In genomic region chr10:58291538-58292174, GRCh38 we compare ENCODE assay signal across 8 cellular contexts. TPM values are rescaled to one million over a fixed set of nuclear protein-coding genes. Genes with fewer than 3 reads are reported as not detected.
DNase-seq lines count a peak whose midpoint lies in the region; ATAC-seq, FAIRE-seq and TF ChIP-seq lines count a peak whose summit lies in the region.

No MANE protein-coding gene starts in this region.

- H3K9me3 ChIP-seq in IMR-90 (ENCODE audit: control insufficient read depth, insufficient read depth, low read length), result no peaks in the 10 kb centered on the region
- H3K9me3 ChIP-seq in SK-N-MC (ENCODE audit: low read depth, low read length), result no peaks in the 10 kb centered on the region
- no peaks in the 10 kb centered on the region for H3K9me3 ChIP-seq in liver (ENCODE audit: control insufficient read depth in 4 of 4, low read length in 3 of 4)

- peaks cover 3% of the 10 kb centered on the region; the same call in 1 of the 2 replicates for H4K20me1 ChIP-seq in IMR-90 (ENCODE audit: insufficient read depth, low read length)

- H3K9me1 ChIP-seq in IMR-90 (ENCODE audit: insufficient read depth, low read length), result no peaks in the 10 kb centered on the region

- no peak overlapping the region for H4K91ac ChIP-seq in IMR-90 (ENCODE audit: insufficient read depth, low read depth, low read length)

- no peaks in the 10 kb centered on the region for H3K27me3 ChIP-seq in IMR-90 (ENCODE audit: control insufficient read depth, insufficient read depth, low read length)
- H3K27me3 ChIP-seq in liver (ENCODE audit: control insufficient read depth in 4 of 4, insufficient read depth in 4 of 4, low read length in 3 of 4), result no peaks in the 10 kb centered on the region

- H3K4me2 ChIP-seq in IMR-90 (ENCODE audit: low read depth, low read length), result no peak overlapping the region

- no peak overlapping the region for H2BK5ac ChIP-seq in IMR-90 (ENCODE audit: low read depth, low read length, poor library complexity, severe bottlenecking)

- no peak overlapping the region for H3K18ac ChIP-seq in IMR-90 (ENCODE audit: low read depth, low read length)

- H3K4me1 ChIP-seq in IMR-90 (ENCODE audit: control insufficient read depth, insufficient read depth, low read length) (peaks cover 4% of the 10 kb centered on the region; the same call in 1 of the 2 replicates), liver (ENCODE audit: control insufficient read depth in 4 of 4, insufficient read depth in 4 of 4, low read length in 3 of 4) (no peaks in the 10 kb centered on the region)

- H3K27ac ChIP-seq in IMR-90 (ENCODE audit: insufficient read depth, low read length), result no peak overlapping the region
- no peak overlapping the region for H3K27ac ChIP-seq in SK-N-MC
- no peak overlapping the region for H3K27ac ChIP-seq in liver (ENCODE audit: low read depth in 1 of 2, low read length in 2 of 2)

- H3K4me3 ChIP-seq in IMR-90 (ENCODE audit: insufficient read depth, low read depth, low read length), result no peak overlapping the region
- H3K4me3 ChIP-seq in SK-N-MC, result no peak overlapping the region
- H3K4me3 ChIP-seq in liver (ENCODE audit: low read depth in 1 of 3, low read length in 3 of 3), result no peak overlapping the region

- no peak for TF ChIP-seq POLR2A in IMR-90 (IDR thresholded peaks at IDR 0.05; ENCODE audit: low read depth, low read length)

- DNase-seq in stimulated activated CD4-positive, alpha-beta T cell treated with anti-CD3 and anti-CD28 coated beads, Interleukin-15, amount 100 ng/mL, for 24 hours, result peak; percentile 21
- no peak for DNase-seq in stimulated activated CD4-positive, alpha-beta T cell treated with anti-CD3 and anti-CD28 coated beads, Interleukin-12 subunit alpha, Interleukin-12 subunit beta, amount 100 ng/mL, for 4 hours
- DNase-seq in IMR-90 (peak; percentile 71), SK-N-MC (ENCODE audit: low read depth, low spot score) (peak; percentile 3), urothelium cell line (ENCODE audit: low spot score) (peak; percentile 33)

- H2BK20ac ChIP-seq in IMR-90 (ENCODE audit: low read depth, low read length), result no peak overlapping the region

- no peak overlapping the region for H4K8ac ChIP-seq in IMR-90 (ENCODE audit: low read depth in 2 of 2, low read length in 2 of 2)

- H3K56ac ChIP-seq in IMR-90 (ENCODE audit: extremely low read depth, insufficient read depth, low read length), result no peak overlapping the region

- CTCF ChIA-PET in IMR-90 (lab: Yijun Ruan, JAX), result interaction anchor here (0.5 to 4.2 kb wide), 11 partner anchors 8 to 114 kb away, joined by 3 to 41 read pairs (median 3); partner anchors contain the start of gene IPMK

- no peak overlapping the region for H4K5ac ChIP-seq in IMR-90 (ENCODE audit: low read depth, low read length)

- H2BK15ac ChIP-seq in IMR-90 (ENCODE audit: low read depth, low read length), result no peak overlapping the region

- H3K4ac ChIP-seq in IMR-90 (ENCODE audit: low read depth, low read length), result no peak overlapping the region

- ATAC-seq in GM21737 (IDR thresholded peaks at IDR 0.05; ENCODE audit: unreplicated experiment) (peak; percentile 79), IMR-90 (ENCODE audit: low read depth) (peak; percentile 86)

- intact Hi-C loops in IMR-90 (cut with micrococcal nuclease), result loop anchor here (1.0 kb wide), 1 partner anchor 114 kb away; no protein-coding TSS in a partner anchor

- H2AK9ac ChIP-seq in IMR-90 (replicated peaks; ENCODE audit: low read depth, low read length, poor library complexity), result no peak overlapping the region

- H2AFZ ChIP-seq in IMR-90 (replicated peaks; ENCODE audit: low read length, poor library complexity), result no peak overlapping the region

- H3K79me1 ChIP-seq in IMR-90 (ENCODE audit: low read depth in 1 of 2, low read length in 2 of 2), result no peaks in the 10 kb centered on the region

- dilution Hi-C loops in IMR-90 (cut with HindIII; ENCODE audit: low sequenced_read_pairs, unreplicated experiment), result no loop called here

- in situ Hi-C loops in IMR-90 (cut with MboI; ENCODE audit: low sequenced_read_pairs), result no loop called here

- H3K9ac ChIP-seq in IMR-90 (ENCODE audit: low read depth, low read length) (no peak overlapping the region), SK-N-MC (ENCODE audit: insufficient read length) (no peak overlapping the region), liver (ENCODE audit: low read depth in 1 of 2, low read length in 2 of 2) (no peak overlapping the region)

- H2AK5ac ChIP-seq in IMR-90 (ENCODE audit: low read depth, low read length), result no peak overlapping the region

- TF ChIP-seq RAD21 in IMR-90 (IDR thresholded peaks at IDR 0.05; ENCODE audit: low read length) (peak; percentile 95), liver (IDR thresholded peaks at IDR 0.05) (peak; percentile 99)

- no peak overlapping the region for H3K14ac ChIP-seq in IMR-90 (replicated peaks; ENCODE audit: low read depth, low read length)

- H3K23ac ChIP-seq in IMR-90 (ENCODE audit: low read depth, low read length), result no peak overlapping the region

- no TSS peak for BruUV-seq in IMR-90 (replicated peaks; lab: Mats Ljungman, UMichigan)

- TF ChIP-seq CTCF in IMR-90 (conservative IDR thresholded peaks at IDR 0.05; ENCODE audit: low read depth, low read length) (peak; percentile 85), liver (IDR thresholded peaks at IDR 0.05; ENCODE audit: low read depth, low read length, missing input control) (peak; percentile 78)

- no CpG with 5 or more reads among the region's 5 CpGs for WGBS in IMR-90 (ENCODE audit: extremely low coverage in 2 of 2, insufficient read length in 1 of 2), 2 experiments
- WGBS in liver, result 72% methylated on average over 5 of the region's 5 CpGs

- H2BK120ac ChIP-seq in IMR-90 (ENCODE audit: low read depth, low read length), result no peak overlapping the region

- POLR2A ChIA-PET in IMR-90 (lab: Charles Lee; ENCODE audit: unreplicated experiment), result interaction anchor here (0.6 kb wide), 1 partner anchor 117 kb away, joined by 3 read pairs; no protein-coding TSS in a partner anchor

- H3K36me3 ChIP-seq in IMR-90 (ENCODE audit: control insufficient read depth, insufficient read depth, low read length), result no peaks in the 10 kb centered on the region
- no peaks in the 10 kb centered on the region for H3K36me3 ChIP-seq in SK-N-MC (ENCODE audit: insufficient read depth, low read length)
- H3K36me3 ChIP-seq in liver (ENCODE audit: control insufficient read depth in 4 of 4, insufficient read depth in 3 of 4, low read depth in 1 of 4, low read length in 3 of 4), result no peaks in the 10 kb centered on the region

- peak; percentile 10 for FAIRE-seq in colon (lab: Jason Lieb, UNC)
- FAIRE-seq in urothelium cell line (lab: Jason Lieb, UNC), result no peak

TF ChIP-seq in IMR-90, 13 proteins besides CTCF, POLR2A, EP300 and RAD21:
- no peak for TF ChIP-seq MAZ (IDR thresholded peaks at IDR 0.05; ENCODE audit: borderline replicate concordance, low read depth, low read length)
- TF ChIP-seq SMC3 (IDR thresholded peaks at IDR 0.05; ENCODE audit: low read depth, low read length), result peak; percentile 95

TF ChIP-seq in liver, 16 proteins besides CTCF, POLR2A, EP300 and RAD21 (continues in another document):
- TF ChIP-seq NR2F2 (IDR thresholded peaks at IDR 0.05) (no peak), TAF1 (conservative IDR thresholded peaks at IDR 0.05) (no peak)
- TF ChIP-seq, protein P1, sequence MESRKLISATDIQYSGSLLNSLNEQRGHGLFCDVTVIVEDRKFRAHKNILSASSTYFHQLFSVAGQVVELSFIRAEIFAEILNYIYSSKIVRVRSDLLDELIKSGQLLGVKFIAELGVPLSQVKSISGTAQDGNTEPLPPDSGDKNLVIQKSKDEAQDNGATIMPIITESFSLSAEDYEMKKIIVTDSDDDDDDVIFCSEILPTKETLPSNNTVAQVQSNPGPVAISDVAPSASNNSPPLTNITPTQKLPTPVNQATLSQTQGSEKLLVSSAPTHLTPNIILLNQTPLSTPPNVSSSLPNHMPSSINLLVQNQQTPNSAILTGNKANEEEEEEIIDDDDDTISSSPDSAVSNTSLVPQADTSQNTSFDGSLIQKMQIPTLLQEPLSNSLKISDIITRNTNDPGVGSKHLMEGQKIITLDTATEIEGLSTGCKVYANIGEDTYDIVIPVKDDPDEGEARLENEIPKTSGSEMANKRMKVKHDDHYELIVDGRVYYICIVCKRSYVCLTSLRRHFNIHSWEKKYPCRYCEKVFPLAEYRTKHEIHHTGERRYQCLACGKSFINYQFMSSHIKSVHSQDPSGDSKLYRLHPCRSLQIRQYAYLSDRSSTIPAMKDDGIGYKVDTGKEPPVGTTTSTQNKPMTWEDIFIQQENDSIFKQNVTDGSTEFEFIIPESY (IDR thresholded peaks at IDR 0.05), result no peak

RNA-seq across cellular contexts. Expression of gene CISD1, which starts 22.7 kb away (rescaled TPM):
- total RNA-seq in IMR-90 (2012; rRNA removed), result 25.8 and 34.6 TPM in 2 replicates
- polyA plus RNA-seq in IMR-90 (2012; rRNA removed), result 25.7 and 28.2 TPM in 2 replicates
- polyA plus RNA-seq in IMR-90 (2012; cell fraction: cytosol; rRNA removed), result 6.6 and 13.8 TPM in 2 replicates
- 2.0 and 16.6 TPM in 2 replicates for polyA plus RNA-seq in IMR-90 (2012; cell fraction: nucleus; rRNA removed; ENCODE audit: low replicate concordance)
- 1 to 10 TPM; 8.5 to 9.4 TPM for total RNA-seq in liver
- polyA plus RNA-seq in liver, result 100 to 1,000 TPM in 1 of 2 donors, 10 to 100 TPM in 1; 21.6 to 141 TPM

RNA-seq across cellular contexts. Expression of gene IPMK, which starts 24.0 kb away (rescaled TPM):
- total RNA-seq in IMR-90 (2012; rRNA removed) (2.0 and 5.0 TPM in 2 replicates), liver (1 to 10 TPM; 4.8 to 5.2 TPM)
- polyA plus RNA-seq in IMR-90 (2012; rRNA removed) (0.69 and 0.89 TPM in 2 replicates), liver (1 to 10 TPM; 1.4 to 1.8 TPM)
- polyA plus RNA-seq in IMR-90 (2012; cell fraction: cytosol; rRNA removed), result 0.13 and 0.25 TPM in 2 replicates
- polyA plus RNA-seq in IMR-90 (2012; cell fraction: nucleus; rRNA removed; ENCODE audit: low replicate concordance), result 0.21 and 1.0 TPM in 2 replicates

RNA-seq across cellular contexts. Expression of gene UBE2D1, which starts 43.1 kb away (rescaled TPM):
- 9.1 and 15.8 TPM in 2 replicates for total RNA-seq in IMR-90 (2012; rRNA removed)
- 9.5 and 9.7 TPM in 2 replicates for polyA plus RNA-seq in IMR-90 (2012; rRNA removed)
- 9.3 and 11.2 TPM in 2 replicates for polyA plus RNA-seq in IMR-90 (2012; cell fraction: cytosol; rRNA removed)
- 2.4 and 6.1 TPM in 2 replicates for polyA plus RNA-seq in IMR-90 (2012; cell fraction: nucleus; rRNA removed; ENCODE audit: low replicate concordance)
- total RNA-seq in liver, result 1 to 10 TPM; 4.9 to 6.7 TPM
- polyA plus RNA-seq in liver, result 1 to 10 TPM; 3.5 to 6.8 TPM
